In genomic region chr13:35965226-35965927, GRCh38 we compare ENCODE assay signal across 1 cellular context.
TF ChIP-seq lines count a peak whose summit lies in the region.

No MANE protein-coding gene starts in this region.

TF ChIP-seq in endothelial cell of umbilical vein, 7 proteins besides CTCF, POLR2A, EP300 and RAD21 (continued from another document):
- TF ChIP-seq, protein P1, sequence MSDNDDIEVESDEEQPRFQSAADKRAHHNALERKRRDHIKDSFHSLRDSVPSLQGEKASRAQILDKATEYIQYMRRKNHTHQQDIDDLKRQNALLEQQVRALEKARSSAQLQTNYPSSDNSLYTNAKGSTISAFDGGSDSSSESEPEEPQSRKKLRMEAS (IDR thresholded peaks at IDR 0.05; ENCODE audit: insufficient read depth, insufficient read length) = no peak
- TF ChIP-seq EZH2 (IDR thresholded peaks at IDR 0.05; ENCODE audit: borderline replicate concordance, low read depth, low read length, severe bottlenecking) (no peak), POLR2AphosphoS5 (IDR thresholded peaks at IDR 0.05; ENCODE audit: insufficient read depth, low read depth, low read length) (no peak), MYC (IDR thresholded peaks at IDR 0.05; ENCODE audit: low read depth, low read length) (no peak)
